In genomic region chr17:7656958-7657715, GRCh38 we compare ENCODE assay signal across 1 cellular context.
TF ChIP-seq lines count a peak whose summit lies in the region.

No MANE protein-coding gene starts in this region.

TF ChIP-seq in HEK293, 187 proteins besides CTCF, POLR2A, EP300 and RAD21 (continued from another document):
- TF ChIP-seq PBX3 (CRISPR knock-in tag; IDR thresholded peaks at IDR 0.05) (no peak), ZNF488 (tag by site-specific recombination; IDR thresholded peaks at IDR 0.05) (no peak), ZNF2 (tag by site-specific recombination; IDR thresholded peaks at IDR 0.05) (no peak), ZSCAN18 (tag by site-specific recombination; IDR thresholded peaks at IDR 0.05) (no peak), ZNF561 (tag by site-specific recombination; IDR thresholded peaks at IDR 0.05; ENCODE audit: borderline replicate concordance) (0 out of 2 replicates have a peak, but pooled peaks have one; percentile 38), ZNF600 (tag by site-specific recombination; IDR thresholded peaks at IDR 0.05) (peak; percentile 25; the same call in 1 of the 2 replicates), ZNF341 (tag by site-specific recombination; IDR thresholded peaks at IDR 0.05; ENCODE audit: low read depth) (peak; percentile 92), ZNF354C (tag by site-specific recombination; IDR thresholded peaks at IDR 0.05; ENCODE audit: borderline replicate concordance, low read depth) (no peak), ZNF184 (tag by site-specific recombination; IDR thresholded peaks at IDR 0.05) (no peak), GLI4 (tag by site-specific recombination; IDR thresholded peaks at IDR 0.05) (no peak), ZNF549 (tag by site-specific recombination; IDR thresholded peaks at IDR 0.05) (no peak), ZNF394 (tag by site-specific recombination; IDR thresholded peaks at IDR 0.05; ENCODE audit: borderline replicate concordance) (no peak), ZNF423 (tag by site-specific recombination; IDR thresholded peaks at IDR 0.05) (no peak), ZNF10 (tag by site-specific recombination; IDR thresholded peaks at IDR 0.05) (no peak), SP2 (tag by site-specific recombination; IDR thresholded peaks at IDR 0.05) (0 out of 2 replicates have a peak, but pooled peaks have one; percentile 5), ZBTB17 (tag by site-specific recombination; IDR thresholded peaks at IDR 0.05) (peak; percentile 88)
